Comparison of ENCODE assay signal across 1 cellular context in the genomic region with DNA sequence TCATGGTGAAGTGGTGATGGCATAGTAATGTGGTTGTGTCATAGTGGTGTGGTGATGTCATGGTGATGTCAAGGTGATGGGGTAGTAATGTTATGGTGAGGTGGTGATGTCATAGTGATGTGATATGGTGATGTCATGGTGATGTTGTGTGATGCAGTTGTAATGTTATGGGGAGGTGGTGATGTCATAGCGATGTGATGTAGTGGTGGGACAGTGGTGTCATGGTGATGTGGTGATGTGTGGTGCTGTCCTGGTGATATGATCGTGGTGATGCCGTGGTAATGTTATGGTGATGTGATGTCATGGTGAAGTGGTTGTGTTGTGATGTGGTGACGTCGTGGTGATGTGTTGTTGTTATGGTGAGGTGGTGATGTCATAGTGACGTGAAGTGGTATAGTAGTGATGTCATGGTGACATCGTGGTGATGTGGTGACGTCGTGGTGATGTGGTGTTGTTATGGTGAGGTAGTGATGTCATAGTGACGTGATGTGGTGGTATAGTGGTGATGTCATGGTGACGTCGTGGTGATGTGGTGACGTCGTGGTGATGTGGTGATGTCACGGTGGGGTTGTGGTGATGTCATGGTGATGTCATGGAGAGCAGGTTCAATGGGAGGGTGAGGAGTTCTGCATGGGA.
A peak's percentile ranks its signal among the peaks of the same experiment; 100 is the strongest.
TF ChIP-seq lines count a peak whose summit lies in the region.

No MANE protein-coding gene starts in this region.

TF ChIP-seq in HEK293, 187 proteins besides CTCF, POLR2A, EP300 and RAD21 (continued from another document and continues in another):
- TF ChIP-seq INSM2 (tag by site-specific recombination; IDR thresholded peaks at IDR 0.05), result peak; percentile 53; the same call in 1 of the 2 replicates
- no peak for TF ChIP-seq ZNF266 (tag by site-specific recombination; IDR thresholded peaks at IDR 0.05; ENCODE audit: low read depth)
- TF ChIP-seq PATZ1 (tag by site-specific recombination; IDR thresholded peaks at IDR 0.05), result no peak
- TF ChIP-seq SCRT2 (tag by site-specific recombination; IDR thresholded peaks at IDR 0.05), result no peak
- TF ChIP-seq ZNF341 (tag by site-specific recombination; IDR thresholded peaks at IDR 0.05; ENCODE audit: low read depth), result no peak
- peak; percentile 77 for TF ChIP-seq ZNF335 (tag by site-specific recombination; conservative IDR thresholded peaks at IDR 0.05)
- no peak for TF ChIP-seq OSR2 (tag by site-specific recombination; IDR thresholded peaks at IDR 0.05)
- no peak for TF ChIP-seq ZNF416 (tag by site-specific recombination; IDR thresholded peaks at IDR 0.05)
- no peak for TF ChIP-seq PRDM1 (tag by site-specific recombination; IDR thresholded peaks at IDR 0.05)
- TF ChIP-seq ZNF544 (tag by site-specific recombination; IDR thresholded peaks at IDR 0.05), result 0 out of 2 replicates have a peak, but pooled peaks have one; percentile 17
- TF ChIP-seq ZSCAN30 (tag by site-specific recombination; IDR thresholded peaks at IDR 0.05), result no peak
- TF ChIP-seq ZBTB49 (tag by site-specific recombination; IDR thresholded peaks at IDR 0.05; ENCODE audit: low read depth), result no peak
- TF ChIP-seq ZSCAN23 (tag by site-specific recombination; IDR thresholded peaks at IDR 0.05), result no peak
- TF ChIP-seq ZNF311 (tag by site-specific recombination; IDR thresholded peaks at IDR 0.05; ENCODE audit: borderline replicate concordance), result no peak
- no peak for TF ChIP-seq ZNF302 (tag by site-specific recombination; IDR thresholded peaks at IDR 0.05; ENCODE audit: low read depth)
- no peak for TF ChIP-seq ZNF132 (tag by site-specific recombination; IDR thresholded peaks at IDR 0.05; ENCODE audit: borderline replicate concordance)
- TF ChIP-seq ZNF660 (tag by site-specific recombination; IDR thresholded peaks at IDR 0.05), result no peak
- 0 out of 2 replicates have a peak, but pooled peaks have one; percentile 49 for TF ChIP-seq GLI4 (tag by site-specific recombination; IDR thresholded peaks at IDR 0.05)
- no peak for TF ChIP-seq TRIM28 (IDR thresholded peaks at IDR 0.05; ENCODE audit: borderline replicate concordance, low read length)
- TF ChIP-seq ZNF791 (tag by site-specific recombination; IDR thresholded peaks at IDR 0.05), result no peak
- TF ChIP-seq ZNF513 (tag by site-specific recombination; IDR thresholded peaks at IDR 0.05), result no peak
- TF ChIP-seq, protein P1, sequence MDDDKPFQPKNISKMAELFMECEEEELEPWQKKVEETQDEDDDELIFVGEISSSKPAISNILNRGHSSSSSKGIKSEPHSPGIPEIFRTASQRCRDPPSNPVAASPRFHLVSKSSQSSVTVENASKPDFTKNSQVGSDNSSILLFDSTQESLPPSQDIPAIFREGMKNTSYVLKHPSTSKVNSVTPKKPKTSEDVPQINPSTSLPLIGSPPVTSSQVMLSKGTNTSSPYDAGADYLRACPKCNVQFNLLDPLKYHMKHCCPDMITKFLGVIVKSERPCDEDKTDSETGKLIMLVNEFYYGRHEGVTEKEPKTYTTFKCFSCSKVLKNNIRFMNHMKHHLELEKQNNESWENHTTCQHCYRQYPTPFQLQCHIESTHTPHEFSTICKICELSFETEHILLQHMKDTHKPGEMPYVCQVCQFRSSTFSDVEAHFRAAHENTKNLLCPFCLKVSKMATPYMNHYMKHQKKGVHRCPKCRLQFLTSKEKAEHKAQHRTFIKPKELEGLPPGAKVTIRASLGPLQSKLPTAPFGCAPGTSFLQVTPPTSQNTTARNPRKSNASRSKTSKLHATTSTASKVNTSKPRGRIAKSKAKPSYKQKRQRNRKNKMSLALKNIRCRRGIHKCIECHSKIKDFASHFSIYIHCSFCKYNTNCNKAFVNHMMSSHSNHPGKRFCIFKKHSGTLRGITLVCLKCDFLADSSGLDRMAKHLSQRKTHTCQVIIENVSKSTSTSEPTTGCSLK (tag by site-specific recombination; IDR thresholded peaks at IDR 0.05), result no peak
- TF ChIP-seq TCF7L2 (IDR thresholded peaks at IDR 0.05; ENCODE audit: borderline replicate concordance, low read depth, low read length), result no peak
- peak; percentile 52; the same call in 1 of the 2 replicates for TF ChIP-seq ZSCAN18 (tag by site-specific recombination; IDR thresholded peaks at IDR 0.05)
- no peak for TF ChIP-seq ZNF274 (IDR thresholded peaks at IDR 0.05; ENCODE audit: low read length)
- TF ChIP-seq ZNF274 (tag by site-specific recombination; IDR thresholded peaks at IDR 0.05; ENCODE audit: borderline replicate concordance), result peak; percentile 12; the same call in 1 of the 2 replicates
- no peak for TF ChIP-seq ZNF555 (tag by site-specific recombination; conservative IDR thresholded peaks at IDR 0.05)
- TF ChIP-seq ZNF747 (tag by site-specific recombination; IDR thresholded peaks at IDR 0.05), result peak; percentile 81
- no peak for TF ChIP-seq ZNF354C (tag by site-specific recombination; IDR thresholded peaks at IDR 0.05; ENCODE audit: borderline replicate concordance, low read depth)
- TF ChIP-seq, protein P2, sequence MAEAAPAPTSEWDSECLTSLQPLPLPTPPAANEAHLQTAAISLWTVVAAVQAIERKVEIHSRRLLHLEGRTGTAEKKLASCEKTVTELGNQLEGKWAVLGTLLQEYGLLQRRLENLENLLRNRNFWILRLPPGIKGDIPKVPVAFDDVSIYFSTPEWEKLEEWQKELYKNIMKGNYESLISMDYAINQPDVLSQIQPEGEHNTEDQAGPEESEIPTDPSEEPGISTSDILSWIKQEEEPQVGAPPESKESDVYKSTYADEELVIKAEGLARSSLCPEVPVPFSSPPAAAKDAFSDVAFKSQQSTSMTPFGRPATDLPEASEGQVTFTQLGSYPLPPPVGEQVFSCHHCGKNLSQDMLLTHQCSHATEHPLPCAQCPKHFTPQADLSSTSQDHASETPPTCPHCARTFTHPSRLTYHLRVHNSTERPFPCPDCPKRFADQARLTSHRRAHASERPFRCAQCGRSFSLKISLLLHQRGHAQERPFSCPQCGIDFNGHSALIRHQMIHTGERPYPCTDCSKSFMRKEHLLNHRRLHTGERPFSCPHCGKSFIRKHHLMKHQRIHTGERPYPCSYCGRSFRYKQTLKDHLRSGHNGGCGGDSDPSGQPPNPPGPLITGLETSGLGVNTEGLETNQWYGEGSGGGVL (tag by site-specific recombination; IDR thresholded peaks at IDR 0.05), result 0 out of 2 replicates have a peak, but pooled peaks have one; percentile 25
- no peak for TF ChIP-seq ZNF48 (tag by site-specific recombination; IDR thresholded peaks at IDR 0.05)
- no peak; the same call in 1 of the 2 replicates for TF ChIP-seq ZNF157 (tag by site-specific recombination; IDR thresholded peaks at IDR 0.05)
- TF ChIP-seq, protein P3, sequence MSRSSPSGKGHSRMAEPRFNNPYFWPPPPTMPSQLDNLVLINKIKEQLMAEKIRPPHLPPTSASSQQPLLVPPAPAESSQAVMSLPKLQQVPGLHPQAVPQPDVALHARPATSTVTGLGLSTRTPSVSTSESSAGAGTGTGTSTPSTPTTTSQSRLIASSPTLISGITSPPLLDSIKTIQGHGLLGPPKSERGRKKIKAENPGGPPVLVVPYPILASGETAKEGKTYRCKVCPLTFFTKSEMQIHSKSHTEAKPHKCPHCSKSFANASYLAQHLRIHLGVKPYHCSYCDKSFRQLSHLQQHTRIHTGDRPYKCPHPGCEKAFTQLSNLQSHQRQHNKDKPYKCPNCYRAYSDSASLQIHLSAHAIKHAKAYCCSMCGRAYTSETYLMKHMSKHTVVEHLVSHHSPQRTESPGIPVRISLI (tag by site-specific recombination; IDR thresholded peaks at IDR 0.05), result no peak
- TF ChIP-seq, protein P4, sequence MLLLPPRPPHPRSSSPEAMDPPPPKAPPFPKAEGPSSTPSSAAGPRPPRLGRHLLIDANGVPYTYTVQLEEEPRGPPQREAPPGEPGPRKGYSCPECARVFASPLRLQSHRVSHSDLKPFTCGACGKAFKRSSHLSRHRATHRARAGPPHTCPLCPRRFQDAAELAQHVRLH (tag by site-specific recombination; IDR thresholded peaks at IDR 0.05), result no peak
- TF ChIP-seq ZBTB44 (tag by site-specific recombination; IDR thresholded peaks at IDR 0.05), result no peak
